9 cellular contexts compared by ENCODE assay signal in the genomic region with DNA sequence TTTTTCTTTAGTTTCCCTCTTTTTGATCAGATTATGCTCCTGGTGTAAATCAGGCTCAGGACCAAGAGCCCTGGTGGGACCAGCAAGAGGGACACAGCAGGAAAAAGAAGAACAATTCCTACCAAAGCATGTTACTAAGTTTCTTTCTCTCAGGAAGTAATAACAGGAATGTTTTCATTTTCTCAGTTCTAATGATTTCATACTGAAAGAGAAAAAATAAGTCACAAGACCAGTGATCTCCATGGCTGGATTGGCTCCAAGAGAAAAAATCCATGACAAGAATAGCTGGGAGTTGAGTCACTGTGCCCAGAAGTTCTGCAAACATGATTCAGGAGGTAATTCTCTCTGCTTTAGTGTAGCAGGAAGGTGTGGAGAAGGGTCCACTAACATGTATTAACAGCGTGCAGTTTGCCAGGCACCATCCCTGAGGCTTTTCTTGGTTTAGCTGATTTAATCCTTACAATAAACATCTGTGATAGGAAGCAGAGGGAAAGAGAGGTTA. TPM values are rescaled to one million over a fixed set of nuclear protein-coding genes. Genes with fewer than 3 reads are reported as not detected.
DNase-seq lines count a peak whose midpoint lies in the region; ATAC-seq and TF ChIP-seq lines count a peak whose summit lies in the region.
"Had no signal": no experiment of that assay in that cellular context is flagged by ENCODE, and none has a peak within 500 bp of the region (broad histone marks: within the 10 kb centered on the region; RNA-seq: fewer than 3 reads in every experiment).

No MANE protein-coding gene starts in this region.

- H3K4me1 ChIP-seq in duodenal mucosa (ENCODE audit: control insufficient read depth in 1 of 2, insufficient read depth in 2 of 2, low read length in 2 of 2) (peaks cover 3 to 11% of the 10 kb centered on the region in 2 donors), mesodermal cell (ENCODE audit: control insufficient read depth, insufficient read depth, low read length, poor library complexity, severe bottlenecking) (peaks cover 11% of the 10 kb centered on the region), vagina (peaks cover 37% of the 10 kb centered on the region)
- H3K4me1 ChIP-seq: BLaER1 had no signal

- no peaks in the 10 kb centered on the region for H3K9me3 ChIP-seq in duodenal mucosa (ENCODE audit: control insufficient read depth in 1 of 2, low read length in 2 of 2)
- no peaks in the 10 kb centered on the region for H3K9me3 ChIP-seq in mesodermal cell (ENCODE audit: control insufficient read depth, low read length)
- H3K9me3 ChIP-seq in vagina, result no peaks in the 10 kb centered on the region
- H3K9me3 ChIP-seq: BLaER1 had no signal

- H3K4me3 ChIP-seq in duodenal mucosa (ENCODE audit: low read depth in 1 of 2, low read length in 2 of 2) (no peak overlapping the region), mesodermal cell (ENCODE audit: extremely low read depth, insufficient read depth, low read length, poor library complexity, severe bottlenecking) (no peak overlapping the region), vagina (no peak overlapping the region)
- H3K4me3 ChIP-seq: BLaER1 had no signal

- TF ChIP-seq CTCF in vagina (IDR thresholded peaks at IDR 0.05), result no peak

- intact Hi-C loops in vagina (cut with DNase I), result no loop called here

- no CpG with 5 or more reads among the region's 1 CpG for WGBS in mesodermal cell (ENCODE audit: insufficient coverage in 2 of 2), 2 experiments

- no peak for TF ChIP-seq POLR2A in vagina (IDR thresholded peaks at IDR 0.05)

- peak; percentile 10 for DNase-seq in NCI-H510A treated with DMSO at 0.1 percent for 48 hours (lab: John Stamatoyannopoulos, UW)
- no peak for DNase-seq in NCI-H510A (lab: John Stamatoyannopoulos, UW)
- DNase-seq in vagina (ENCODE audit: extremely low spot score in 2 of 2), result no peak
- no peak for DNase-seq in activated naive CD4-positive, alpha-beta T cell treated with anti-CD3 and anti-CD28 coated beads, Interleukin-2, amount 50 U/mL, for 16 hours
- DNase-seq in SKM-1 treated with dmso at 0.1 percent for 144 hours (lab: John Stamatoyannopoulos, UW; ENCODE audit: unreplicated experiment), result no peak

- H3K36me3 ChIP-seq in duodenal mucosa (ENCODE audit: control insufficient read depth in 1 of 2, insufficient read depth in 2 of 2, low read length in 2 of 2) (no peaks in the 10 kb centered on the region), mesodermal cell (ENCODE audit: control insufficient read depth, insufficient read depth, low read length) (no peaks in the 10 kb centered on the region), vagina (no peaks in the 10 kb centered on the region)
- H3K36me3 ChIP-seq: BLaER1 had no signal

- no peak overlapping the region for H3K9ac ChIP-seq in duodenal mucosa (ENCODE audit: low read depth in 1 of 2, low read length in 2 of 2)
- H3K9ac ChIP-seq: BLaER1 had no signal

- peak overlapping the region; percentile 79 for H3K27ac ChIP-seq in duodenal mucosa (ENCODE audit: low read depth, low read length)
- peak overlapping the region; percentile 83 for H3K27ac ChIP-seq in mesodermal cell (ENCODE audit: low read depth, low read length, severe bottlenecking)
- peak overlapping the region; percentile 84 for H3K27ac ChIP-seq in vagina
- H3K27ac ChIP-seq: BLaER1 had no signal

- H3K27me3 ChIP-seq in duodenal mucosa (ENCODE audit: control insufficient read depth in 1 of 2, insufficient read depth in 2 of 2, low read length in 2 of 2) (no peaks in the 10 kb centered on the region), vagina (no peaks in the 10 kb centered on the region)
- H3K27me3 ChIP-seq: BLaER1 had no signal

- no peak for ATAC-seq in GM21529 (IDR thresholded peaks at IDR 0.05; ENCODE audit: unreplicated experiment)

RNA-seq across cellular contexts. Expression of a gene that starts 23.8 kb away (rescaled TPM):
- polyA plus RNA-seq in mesodermal cell (2013, experiment 1 of 2), result 0.29 TPM
- polyA plus RNA-seq in mesodermal cell (2013, experiment 2 of 2), result 0.20 TPM
- 2.9 TPM for total RNA-seq in vagina

RNA-seq across cellular contexts. Expression of a gene that starts 26.5 kb away (rescaled TPM):
- 41.4 TPM for polyA plus RNA-seq in mesodermal cell (2013, experiment 1 of 2)
- polyA plus RNA-seq in mesodermal cell (2013, experiment 2 of 2), result 43.6 TPM
- 27.7 TPM for total RNA-seq in vagina

RNA-seq across cellular contexts. Expression of a gene that starts 49.7 kb away (rescaled TPM):
- polyA plus RNA-seq in mesodermal cell (2013, experiment 1 of 2), result 4.4 TPM
- 3.7 TPM for polyA plus RNA-seq in mesodermal cell (2013, experiment 2 of 2)
- total RNA-seq in vagina, result 6.1 TPM
